8 cellular contexts compared by ENCODE assay signal in genomic region chr1:232805269-232806070, GRCh38. TPM values are rescaled to one million over a fixed set of nuclear protein-coding genes. Genes with fewer than 3 reads are reported as not detected.
DNase-seq lines count a peak whose midpoint lies in the region; ATAC-seq and TF ChIP-seq lines count a peak whose summit lies in the region.

MAP10 (plus strand) TSS chr1:232805416; CDS start chr1:232805450, 34 bp downstream.

- H3K36me3 Mint-ChIP-seq in nephron (ENCODE audit: low read depth): peaks cover 3% of the 10 kb centered on the region

- no peak for TF ChIP-seq CTCF in fibroblast of the aortic adventitia (IDR thresholded peaks at IDR 0.05; ENCODE audit: insufficient read depth, low read length)
- no peak for TF ChIP-seq CTCF in nephron (IDR thresholded peaks at IDR 0.05; ENCODE audit: unreplicated experiment in 3 of 3)

- ATAC-seq in GM19035 (IDR thresholded peaks at IDR 0.05; ENCODE audit: unreplicated experiment): peak; percentile 92
- ATAC-seq in HG03432 (IDR thresholded peaks at IDR 0.05; ENCODE audit: unreplicated experiment): peak; percentile 92

- peak within 1 kb of the TSS; percentile 70 for H3K4me3 ChIP-seq in fibroblast of the aortic adventitia (ENCODE audit: low read depth, low read length)

- peak within 1 kb of the TSS; percentile 22 to 73 (median 68) for H3K27ac Mint-ChIP-seq in nephron

- DNase-seq in AG08395 (ENCODE audit: low spot score): peak; percentile 82
- DNase-seq in OCI-M1 (lab: John Stamatoyannopoulos, UW): peak; percentile 91
- peak; percentile 58 for DNase-seq in activated effector memory CD4-positive, alpha-beta T cell treated with Interleukin-2 at 50 U/mL for 16 hours
- DNase-seq in fibroblast of the aortic adventitia (ENCODE audit: low read depth): peak; percentile 74
- peak; percentile 23 to 70 (median 53) for DNase-seq in stimulated activated naive CD4-positive, alpha-beta T cell (lab: John Stamatoyannopoulos, UW)

- H3K4me1 Mint-ChIP-seq in nephron: peaks cover 10% of the 10 kb centered on the region

- H3K4me3 Mint-ChIP-seq in nephron: peak within 1 kb of the TSS; percentile 79 to 81 (median 80)

- peaks cover 3% of the 10 kb centered on the region for H3K27me3 Mint-ChIP-seq in nephron (ENCODE audit: low read depth)

- H3K9me3 Mint-ChIP-seq in nephron: peaks cover 5% of the 10 kb centered on the region

RNA-seq across cellular contexts. Expression of gene MAP10, which starts in this region (rescaled TPM):
- total RNA-seq in fibroblast of the aortic adventitia (ENCODE audit: low replicate concordance): 1.5 and 1.9 TPM in 2 replicates

Comparison
In these comparisons a context has a peak if more than half of its experiments do, and no peak if none do; other contexts are left out.
1. Peak in every context shown above with its lines: DNase-seq, ATAC-seq and H3K4me3 ChIP-seq.